18 cellular contexts compared by ENCODE assay signal in genomic region chr5:127409236-127409921, GRCh38.
DNase-seq lines count a peak whose midpoint lies in the region; ATAC-seq, FAIRE-seq and TF ChIP-seq lines count a peak whose summit lies in the region.
"Had no signal": no experiment of that assay in that cellular context is flagged by ENCODE, and none has a peak within 500 bp of the region (broad histone marks: within the 10 kb centered on the region; RNA-seq: fewer than 3 reads in every experiment).

No MANE protein-coding gene starts in this region.

- no peak overlapping the region for H2AFZ ChIP-seq in astrocyte (ENCODE audit: low read depth, low read length)

- FAIRE-seq in astrocyte (lab: Jason Lieb, UNC), result no peak

- H3K27ac Mint-ChIP-seq in astrocyte (ENCODE audit: unreplicated experiment), result no peak overlapping the region
- H3K27ac Mint-ChIP-seq: endodermal cell, T-cell, type B pancreatic cell had no signal

- peaks cover 25% of the 10 kb centered on the region for H3K4me1 Mint-ChIP-seq in astrocyte (ENCODE audit: low read depth, unreplicated experiment)

- no peaks in the 10 kb centered on the region for H3K27me3 Mint-ChIP-seq in astrocyte (ENCODE audit: low read depth, unreplicated experiment)
- H3K27me3 Mint-ChIP-seq: type B pancreatic cell had no signal

- peak overlapping the region; percentile 9 for H3K4me2 ChIP-seq in astrocyte (ENCODE audit: low read length)

- in situ Hi-C loops in gastrocnemius medialis (cut with MboI; ENCODE audit: low sequenced_read_pairs in 4 of 4), result no loop called here

- no peak overlapping the region for H3K9ac ChIP-seq in astrocyte (ENCODE audit: low read length)

- H3K9me3 ChIP-seq in astrocyte (ENCODE audit: insufficient read depth, low read depth, low read length), result no peaks in the 10 kb centered on the region
- no peaks in the 10 kb centered on the region for H3K9me3 ChIP-seq in right atrium auricular region
- no peaks in the 10 kb centered on the region for H3K9me3 ChIP-seq in gastrocnemius medialis
- H3K9me3 ChIP-seq in lower lobe of right lung, result no peaks in the 10 kb centered on the region
- H3K9me3 ChIP-seq: spleen had no signal

- H4K20me1 ChIP-seq in astrocyte (ENCODE audit: insufficient read depth, low read length), result no peaks in the 10 kb centered on the region

- no peaks in the 10 kb centered on the region for H3K79me2 ChIP-seq in astrocyte (ENCODE audit: insufficient read depth, low read length)

- H3K4me3 ChIP-seq in astrocyte (ENCODE audit: insufficient read depth, low read depth, low read length) (no peak overlapping the region), right atrium auricular region (no peak overlapping the region), gastrocnemius medialis (peak overlapping the region; percentile 37 to 49 (median 44)), lower lobe of right lung (no peak overlapping the region)
- H3K4me3 ChIP-seq: spleen had no signal

- H3K4me3 Mint-ChIP-seq in astrocyte (ENCODE audit: unreplicated experiment), result no peak overlapping the region
- H3K4me3 Mint-ChIP-seq: endodermal cell, nephron, T-cell, type B pancreatic cell had no signal

- no peaks in the 10 kb centered on the region for H3K27me3 ChIP-seq in astrocyte (ENCODE audit: insufficient read depth, low read length)
- H3K27me3 ChIP-seq in right atrium auricular region, result no peaks in the 10 kb centered on the region
- H3K27me3 ChIP-seq in gastrocnemius medialis, result no peaks in the 10 kb centered on the region
- H3K27me3 ChIP-seq in lower lobe of right lung (ENCODE audit: low read depth), result no peaks in the 10 kb centered on the region
- H3K27me3 ChIP-seq: spleen had no signal

- ATAC-seq in gastrocnemius medialis (peak; percentile 90 to 91), HG03025 (IDR thresholded peaks at IDR 0.05; ENCODE audit: low FRiP score, unreplicated experiment) (no peak), lower lobe of right lung (no peak)
- ATAC-seq: T-cell had no signal

- H3K36me3 ChIP-seq in astrocyte (ENCODE audit: insufficient read depth, low read length) (no peaks in the 10 kb centered on the region), right atrium auricular region (no peaks in the 10 kb centered on the region), gastrocnemius medialis (no peaks in the 10 kb centered on the region), lower lobe of right lung (no peaks in the 10 kb centered on the region)
- H3K36me3 ChIP-seq: spleen had no signal

- H3K4me1 ChIP-seq in astrocyte (ENCODE audit: insufficient read depth, low read length) (peaks cover 6% of the 10 kb centered on the region), right atrium auricular region (peaks cover 0 to 14% of the 10 kb centered on the region in 2 donors), gastrocnemius medialis (peaks cover 33 to 35% of the 10 kb centered on the region in 2 donors), lower lobe of right lung (no peaks in the 10 kb centered on the region)

- TF ChIP-seq POLR2A in gastrocnemius medialis (IDR thresholded peaks at IDR 0.05), result no peak

- intact Hi-C loops in gastrocnemius medialis (cut with DNase I; ENCODE audit: low total_unique reads) (no loop called here), lower lobe of right lung (cut with DNase I) (no loop called here)

- H3K27ac ChIP-seq in astrocyte (ENCODE audit: low read depth, low read length) (no peak overlapping the region), right atrium auricular region (peak overlapping the region; percentile 2 to 42), gastrocnemius medialis (peak overlapping the region; percentile 81 to 95 (median 89)), lower lobe of right lung (no peak overlapping the region)
- H3K27ac ChIP-seq: spleen had no signal

- peak; percentile 15 for DNase-seq in GM03348 (ENCODE audit: low spot score)
- DNase-seq in astrocyte (ENCODE audit: low read depth), result no peak
- no peak for DNase-seq in right atrium auricular region (ENCODE audit: low spot score)
- DNase-seq in gastrocnemius medialis, result peak; percentile 83 to 85
- no peak for DNase-seq in NCI-H1930 (lab: John Stamatoyannopoulos, UW)
- DNase-seq in middle frontal gyrus (ENCODE audit: extremely low spot score, low spot score), result no peak
- no peak for DNase-seq in lower lobe of right lung
- DNase-seq: activated CD4-positive, CD25-positive, alpha-beta regulatory T cell treated with anti-CD3 and anti-CD28 coated beads, Interleukin-2, amount 50 U/mL, for 72 hours; amniotic stem cell; DMS153; endodermal cell; NCI-H1436; NCI-H526; spleen; T-cell had no signal

- no peak for TF ChIP-seq CTCF in astrocyte (IDR thresholded peaks at IDR 0.05; ENCODE audit: insufficient read depth, low read depth, low read length)
- TF ChIP-seq CTCF in right atrium auricular region (IDR thresholded peaks at IDR 0.05), result no peak
- no peak for TF ChIP-seq CTCF in gastrocnemius medialis (IDR thresholded peaks at IDR 0.05 in 4 of 5, conservative IDR thresholded peaks at IDR 0.05 in 1 of 5)
- TF ChIP-seq CTCF in lower lobe of right lung (IDR thresholded peaks at IDR 0.05), result no peak

- H3K36me3 Mint-ChIP-seq in astrocyte (ENCODE audit: low read depth, unreplicated experiment), result peaks cover 1% of the 10 kb centered on the region
- H3K36me3 Mint-ChIP-seq: T-cell, type B pancreatic cell had no signal

- no peaks in the 10 kb centered on the region for H3K9me3 Mint-ChIP-seq in astrocyte (ENCODE audit: unreplicated experiment)
- H3K9me3 Mint-ChIP-seq: endodermal cell, nephron, T-cell, type B pancreatic cell had no signal

Comparison
In these comparisons a context has a peak if more than half of its experiments do, and no peak if none do; other contexts are left out.
1. DNase-seq: peak in GM03348 (single experiment) and gastrocnemius medialis (2 of 2); none in astrocyte (single experiment), right atrium auricular region (single experiment), NCI-H1930 (0 of 2), middle frontal gyrus (single experiment) and lower lobe of right lung (single experiment).
2. H3K27ac ChIP-seq: peak in right atrium auricular region (2 of 2) and gastrocnemius medialis (4 of 4); none in astrocyte (single experiment) and lower lobe of right lung (single experiment).
3. H3K4me3 ChIP-seq: peak in gastrocnemius medialis (4 of 4); none in astrocyte (single experiment), right atrium auricular region (0 of 2) and lower lobe of right lung (single experiment).
4. ATAC-seq: peak in gastrocnemius medialis (2 of 2); none in HG03025 (single experiment) and lower lobe of right lung (0 of 2).